12 cellular contexts compared by ENCODE assay signal in the genomic region with DNA sequence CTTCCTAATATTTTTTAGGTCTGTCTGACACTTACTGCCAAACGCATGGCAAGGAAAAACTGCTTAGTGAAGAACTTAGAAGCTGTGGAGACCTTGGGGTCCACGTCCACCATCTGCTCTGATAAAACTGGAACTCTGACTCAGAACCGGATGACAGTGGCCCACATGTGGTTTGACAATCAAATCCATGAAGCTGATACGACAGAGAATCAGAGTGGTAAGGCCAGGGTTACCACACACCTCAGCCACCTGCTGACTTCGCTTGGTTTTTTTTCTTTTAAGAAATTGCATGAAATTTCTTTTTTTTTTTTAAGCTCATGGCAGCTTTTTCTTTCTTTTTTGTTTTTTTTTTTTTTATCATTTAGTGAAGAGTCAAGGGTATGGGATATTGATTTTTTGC. TPM values are rescaled to one million over a fixed set of nuclear protein-coding genes. Genes with fewer than 3 reads are reported as not detected.
DNase-seq lines count a peak whose midpoint lies in the region; ATAC-seq and TF ChIP-seq lines count a peak whose summit lies in the region.
"Had no signal": no experiment of that assay in that cellular context is flagged by ENCODE, and none has a peak within 500 bp of the region (broad histone marks: within the 10 kb centered on the region; RNA-seq: fewer than 3 reads in every experiment).

No MANE protein-coding gene starts in this region.

- H3K9me3 Mint-ChIP-seq in CD4-positive, alpha-beta T cell = no peaks in the 10 kb centered on the region
- H3K9me3 Mint-ChIP-seq in activated naive CD4-positive, alpha-beta T cell treated with anti-CD3 and anti-CD28 coated beads, Interleukin-2, amount 50 U/mL, for 72 hours = no peaks in the 10 kb centered on the region

- peaks cover 98% of the 10 kb centered on the region for H3K36me3 Mint-ChIP-seq in CD4-positive, alpha-beta T cell (ENCODE audit: low read depth)
- H3K36me3 Mint-ChIP-seq in activated naive CD4-positive, alpha-beta T cell treated with anti-CD3 and anti-CD28 coated beads, Interleukin-2, amount 50 U/mL, for 72 hours = peaks cover 42 to 51% of the 10 kb centered on the region in 2 donors

- TF ChIP-seq POLR2A in vagina (IDR thresholded peaks at IDR 0.05) (no peak), lower leg skin (IDR thresholded peaks at IDR 0.05) (no peak)

- peak in 3 of 10 experiments; percentile 8 to 34 (median 29) for DNase-seq in CD4-positive, alpha-beta T cell
- DNase-seq in activated naive CD4-positive, alpha-beta T cell treated with anti-CD3 and anti-CD28 coated beads, Interleukin-2, amount 50 U/mL, for 72 hours (ENCODE audit: low spot score in 2 of 2) = peak in 1 of 2 donors; percentile 29
- DNase-seq in vagina (ENCODE audit: extremely low spot score in 2 of 2) (no peak), RPMI8226 (no peak), lower leg skin (ENCODE audit: low spot score in 2 of 2) (no peak), dermis blood vessel endothelial cell (no peak)
- DNase-seq: activated CD4-positive, CD25-positive, alpha-beta regulatory T cell; cortex of kidney; NCI-H69 had no signal

- peaks cover 68% of the 10 kb centered on the region for H3K4me1 Mint-ChIP-seq in CD4-positive, alpha-beta T cell (ENCODE audit: low read depth)

- H3K27me3 ChIP-seq in CD4-positive, alpha-beta T cell (ENCODE audit: control insufficient read depth, insufficient read depth, low read length) = no peaks in the 10 kb centered on the region
- H3K27me3 ChIP-seq in vagina = no peaks in the 10 kb centered on the region

- intact Hi-C loops in CD4-positive, alpha-beta T cell (cut with DNase I, micrococcal nuclease) = loop anchor here in 1 of 2 experiments (1.0 to 5.0 kb wide), 2 partner anchors 13 to 158 kb away; no protein-coding TSS in a partner anchor
- intact Hi-C loops in vagina (cut with DNase I) = no loop called here
- intact Hi-C loops in lower leg skin (cut with DNase I; ENCODE audit: low total_unique reads) = no loop called here

- peak overlapping the region; percentile 22 for H3K27ac ChIP-seq in CD4-positive, alpha-beta T cell (ENCODE audit: low read depth, low read length)
- H3K27ac ChIP-seq in vagina = no peak overlapping the region

- no peak overlapping the region for H3K4me3 Mint-ChIP-seq in CD4-positive, alpha-beta T cell
- H3K4me3 Mint-ChIP-seq: B cell had no signal

- H3K4me3 ChIP-seq in vagina (no peak overlapping the region), lower leg skin (ENCODE audit: low read depth, poor library complexity, severe bottlenecking) (no peak overlapping the region)

- POLR2A ChIA-PET in CD4-positive, alpha-beta T cell (lab: Charles Lee) = interaction anchor here (0.7 to 2.0 kb wide), 5 partner anchors 13 to 239 kb away, joined by 3 to 8 read pairs (median 5); no protein-coding TSS in a partner anchor

- CTCF ChIA-PET in CD4-positive, alpha-beta T cell (lab: Charles Lee) = interaction anchor here (0.6 to 1.5 kb wide), 5 partner anchors 16 to 238 kb away, joined by 3 to 5 read pairs (median 3); no protein-coding TSS in a partner anchor

- peak; percentile 88 for ATAC-seq in CD4-positive, alpha-beta T cell (ENCODE audit: poor library complexity)
- ATAC-seq in GM19463 (IDR thresholded peaks at IDR 0.05; ENCODE audit: unreplicated experiment) = peak; percentile 82
- peak; percentile 84 for ATAC-seq in HG03521 (IDR thresholded peaks at IDR 0.05; ENCODE audit: unreplicated experiment)
- peak; percentile 99 to 100 for ATAC-seq in activated naive CD4-positive, alpha-beta T cell treated with anti-CD3 and anti-CD28 coated beads, Interleukin-2, amount 50 U/mL, for 72 hours

- peak overlapping the region; percentile 69 for H3K27ac Mint-ChIP-seq in CD4-positive, alpha-beta T cell
- peak overlapping the region; percentile 4 to 75 for H3K27ac Mint-ChIP-seq in activated naive CD4-positive, alpha-beta T cell treated with anti-CD3 and anti-CD28 coated beads, Interleukin-2, amount 50 U/mL, for 72 hours
- H3K27ac Mint-ChIP-seq: B cell had no signal

- peaks cover 26% of the 10 kb centered on the region for H3K4me1 ChIP-seq in vagina

- WGBS in lower leg skin, 2 donors = 87 to 93% methylated on average over 5 of the region's 5 CpGs

- TF ChIP-seq CTCF in CD4-positive, alpha-beta T cell (IDR thresholded peaks at IDR 0.05) = no peak
- TF ChIP-seq CTCF in vagina (IDR thresholded peaks at IDR 0.05) (no peak), lower leg skin (IDR thresholded peaks at IDR 0.05) (no peak)

- peaks cover 10 to 95% of the 10 kb centered on the region in 2 donors for H3K36me3 ChIP-seq in vagina

- H3K27me3 Mint-ChIP-seq in CD4-positive, alpha-beta T cell = no peaks in the 10 kb centered on the region
- H3K27me3 Mint-ChIP-seq: B cell had no signal

- H3K9me3 ChIP-seq in CD4-positive, alpha-beta T cell (ENCODE audit: control insufficient read depth, low read length) = no peaks in the 10 kb centered on the region
- H3K9me3 ChIP-seq in vagina = no peaks in the 10 kb centered on the region

RNA-seq across cellular contexts. Expression of gene ATP1A1, which starts 17.2 kb away (rescaled TPM):
- total RNA-seq in CD4-positive, alpha-beta T cell = 100 to 1,000 TPM; 251 to 262 TPM
- 100 to 1,000 TPM; 220 to 337 TPM for total RNA-seq in activated naive CD4-positive, alpha-beta T cell treated with anti-CD3 and anti-CD28 coated beads, Interleukin-2, amount 50 U/mL, for 72 hours
- total RNA-seq in vagina (358 TPM), lower leg skin (100 to 1,000 TPM; 241 to 757 (median 415) TPM), dermis blood vessel endothelial cell (208 and 350 TPM in 2 replicates)
